ENCODE assay signal across 14 cellular contexts in genomic region chr5:98108497-98108896, GRCh38.
DNase-seq lines count a peak whose midpoint lies in the region; ATAC-seq, FAIRE-seq and TF ChIP-seq lines count a peak whose summit lies in the region.
"Had no signal": no experiment of that assay in that cellular context is flagged by ENCODE, and none has a peak within 500 bp of the region (broad histone marks: within the 10 kb centered on the region; RNA-seq: fewer than 3 reads in every experiment).

No MANE protein-coding gene starts in this region.

- no peaks in the 10 kb centered on the region for H3K9me1 ChIP-seq in endothelial cell of umbilical vein (replicated peaks; ENCODE audit: control insufficient read depth, extremely low read depth, insufficient read depth, low read length)

- H3K9ac ChIP-seq in PC-3 (ENCODE audit: low read length) (peak overlapping the region; percentile 87), endothelial cell of umbilical vein (replicated peaks; ENCODE audit: extremely low read depth, insufficient read depth, low read length) (peak overlapping the region; percentile 68)

- POLR2A ChIA-PET in PC-3 (lab: Charles Lee; ENCODE audit: unreplicated experiment): interaction anchor here (0.7 to 1.1 kb wide), 2 partner anchors 13 to 25 kb away, joined by 3 to 6 read pairs; no protein-coding TSS in a partner anchor
- POLR2A ChIA-PET in endothelial cell of umbilical vein (lab: Charles Lee): interaction anchor here (0.7 kb wide), 1 partner anchor 271 kb away, joined by 3 read pairs; no protein-coding TSS in a partner anchor

- TF ChIP-seq POLR2A in endothelial cell of umbilical vein (IDR thresholded peaks at IDR 0.05; ENCODE audit: low read depth, low read length): no peak

- BruUV-seq in PC-3 (replicated peaks; lab: Mats Ljungman, UMichigan): no TSS peak
- BruUV-seq in endothelial cell of umbilical vein (replicated peaks; lab: Mats Ljungman, UMichigan): no TSS peak

- FAIRE-seq in endothelial cell of umbilical vein (lab: Jason Lieb, UNC): peak; percentile 90

- ATAC-seq in PC-3 (peak; percentile 71), left colon (no peak)
- ATAC-seq: right lobe of liver had no signal

- H3K9me2 ChIP-seq in PC-3 (replicated peaks; ENCODE audit: low read length): no peaks in the 10 kb centered on the region

- peak overlapping the region; percentile 97 for H3K27ac ChIP-seq in PC-3 (ENCODE audit: low read length)
- peak overlapping the region; percentile 97 for H3K27ac ChIP-seq in endothelial cell of umbilical vein (ENCODE audit: insufficient read depth, low read depth, low read length)
- H3K27ac ChIP-seq: ascending aorta, right lobe of liver had no signal

- H3K4me2 ChIP-seq in PC-3 (ENCODE audit: low read length): peak overlapping the region; percentile 65
- H3K4me2 ChIP-seq in endothelial cell of umbilical vein (ENCODE audit: insufficient read depth, low read length): peak overlapping the region; percentile 75

- H3K4me3 ChIP-seq in PC-3 (ENCODE audit: low read length): peak overlapping the region; percentile 21; the same call in 1 of the 2 replicates
- no peak overlapping the region for H3K4me3 ChIP-seq in endothelial cell of umbilical vein (replicated peaks in 1 of 3; ENCODE audit: insufficient read depth in 1 of 3, low read depth in 1 of 3, low read length in 3 of 3)
- H3K4me3 ChIP-seq: ascending aorta, right lobe of liver had no signal

- H3K36me3 ChIP-seq in PC-3 (ENCODE audit: low read depth, low read length) (no peaks in the 10 kb centered on the region), endothelial cell of umbilical vein (ENCODE audit: control insufficient read depth in 2 of 2, extremely low read depth in 1 of 2, insufficient read depth in 2 of 2, low read length in 2 of 2) (no peaks in the 10 kb centered on the region)
- H3K36me3 ChIP-seq: ascending aorta, right lobe of liver had no signal

- H2AFZ ChIP-seq in PC-3 (ENCODE audit: low read length): no peak overlapping the region
- peak overlapping the region; percentile 14 for H2AFZ ChIP-seq in endothelial cell of umbilical vein (ENCODE audit: low read depth, low read length)

- dilution Hi-C loops in endothelial cell of umbilical vein (cut with MboI; ENCODE audit: extremely low pct_ligation_motif_present, low sequenced_read_pairs): no loop called here

- H3K4me1 ChIP-seq in PC-3 (ENCODE audit: insufficient read depth, low read length): peaks cover 49% of the 10 kb centered on the region
- peaks cover 40% of the 10 kb centered on the region for H3K4me1 ChIP-seq in endothelial cell of umbilical vein (ENCODE audit: control insufficient read depth, extremely low read depth, insufficient read depth, low read length)
- H3K4me1 ChIP-seq: ascending aorta, Caco-2, right lobe of liver had no signal

- H4K20me1 ChIP-seq in PC-3 (ENCODE audit: low read length) (no peaks in the 10 kb centered on the region), endothelial cell of umbilical vein (replicated peaks; ENCODE audit: control insufficient read depth, extremely low read depth, insufficient read depth, low read length) (no peaks in the 10 kb centered on the region)

- no peak for TF ChIP-seq CTCF in PC-3 (conservative IDR thresholded peaks at IDR 0.05; ENCODE audit: low read depth, low read length)
- TF ChIP-seq CTCF in endothelial cell of umbilical vein (IDR thresholded peaks at IDR 0.05; ENCODE audit: extremely low read depth in 1 of 2, insufficient read depth in 1 of 2, low read depth in 1 of 2, low read length in 2 of 2): no peak

- peaks cover 18% of the 10 kb centered on the region for H3F3A ChIP-seq in PC-3 (ENCODE audit: low read length, unreplicated experiment)

- DNase-seq in ELR (ENCODE audit: low read depth) (peak; percentile 99), PC-3 (peak; percentile 97), endothelial cell of umbilical vein (ENCODE audit: low read depth, low spot score) (peak; percentile 81), pulmonary artery endothelial cell (ENCODE audit: low read depth, low spot score) (peak; percentile 32), superior temporal gyrus (ENCODE audit: extremely low spot score) (no peak), NCI-H446 treated with DMSO at 0.1 percent for 48 hours (lab: John Stamatoyannopoulos, UW) (no peak), left colon (no peak)
- DNase-seq in stimulated activated CD4-positive, alpha-beta T cell treated with anti-CD3 and anti-CD28 coated beads, Interleukin-2, amount 100 ng/mL, for 48 hours: no peak
- DNase-seq: activated CD4-positive, CD25-positive, alpha-beta regulatory T cell treated with anti-CD3 and anti-CD28 coated beads, Interleukin-2, amount 50 U/mL, for 72 hours; activated T-cell treated with anti-CD3 and anti-CD28 coated beads, Interleukin-2, amount 50 U/mL, for 24 hours; Caco-2; NCI-H1436 treated with DMSO at 0.1 percent for 48 hours; right lobe of liver had no signal

- H3K79me2 ChIP-seq in PC-3 (ENCODE audit: low read length) (no peaks in the 10 kb centered on the region), endothelial cell of umbilical vein (ENCODE audit: control insufficient read depth, insufficient read depth, low read length) (no peaks in the 10 kb centered on the region)

- H3K9me3 ChIP-seq in PC-3 (ENCODE audit: low read length) (no peaks in the 10 kb centered on the region), endothelial cell of umbilical vein (replicated peaks; ENCODE audit: control insufficient read depth, insufficient read depth, low read length) (no peaks in the 10 kb centered on the region)
- H3K9me3 ChIP-seq: ascending aorta, Caco-2, right lobe of liver had no signal

- intact Hi-C loops in PC-3 (cut with micrococcal nuclease): loop anchor here (2.0 to 10.0 kb wide), 7 partner anchors 86 to 1346 kb away; partner anchors contain the start of gene RGMB
- intact Hi-C loops in endothelial cell of umbilical vein (cut with micrococcal nuclease): loop anchor here (1.0 to 5.0 kb wide), 4 partner anchors 9 to 664 kb away; partner anchors contain the start of gene RGMB
- intact Hi-C loops in left colon (cut with DNase I, micrococcal nuclease): no loop called here

- CTCF ChIA-PET in PC-3 (lab: Charles Lee): interaction anchor here (0.5 to 0.6 kb wide), 2 partner anchors 10 to 1233 kb away, joined by 3 read pairs; no protein-coding TSS in a partner anchor
- CTCF ChIA-PET in endothelial cell of umbilical vein (lab: Charles Lee): interaction anchor here (0.6 to 2.1 kb wide), 6 partner anchors 9 to 878 kb away, joined by 3 to 13 read pairs (median 6); no protein-coding TSS in a partner anchor

- H3K27me3 ChIP-seq in PC-3 (ENCODE audit: low read length): no peaks in the 10 kb centered on the region
- H3K27me3 ChIP-seq in endothelial cell of umbilical vein (ENCODE audit: control insufficient read depth in 2 of 2, insufficient read depth in 2 of 2, low read length in 2 of 2): no peaks in the 10 kb centered on the region
- H3K27me3 ChIP-seq: ascending aorta, right lobe of liver had no signal

TF ChIP-seq in endothelial cell of umbilical vein, 7 proteins besides CTCF, POLR2A, EP300 and RAD21:
- TF ChIP-seq FOS (IDR thresholded peaks at IDR 0.05; ENCODE audit: borderline replicate concordance, insufficient read depth, low read length): peak; percentile 90
- TF ChIP-seq EZH2 (IDR thresholded peaks at IDR 0.05; ENCODE audit: borderline replicate concordance, low read depth, low read length, severe bottlenecking): no peak
- TF ChIP-seq GATA2 (IDR thresholded peaks at IDR 0.05; ENCODE audit: insufficient read depth, insufficient read length, low read depth, low read length): no peak
- TF ChIP-seq JUN (IDR thresholded peaks at IDR 0.05; ENCODE audit: borderline replicate concordance, insufficient read depth, insufficient read length, low read depth): peak; percentile 77
- peak; percentile 42 for TF ChIP-seq POLR2AphosphoS5 (IDR thresholded peaks at IDR 0.05; ENCODE audit: insufficient read depth, low read depth, low read length)

Comparison
In these comparisons a context has a peak if more than half of its experiments do, and no peak if none do; other contexts are left out.
1. DNase-seq: peak in ELR (single experiment), PC-3 (single experiment), endothelial cell of umbilical vein (single experiment) and pulmonary artery endothelial cell (single experiment); none in stimulated activated CD4-positive, alpha-beta T cell treated with anti-CD3 and anti-CD28 coated beads, Interleukin-2, amount 100 ng/mL, for 48 hours (0 of 2), superior temporal gyrus (single experiment), NCI-H446 treated with DMSO at 0.1 percent for 48 hours (single experiment) and left colon (0 of 2).
2. intact Hi-C loops: an anchor here in PC-3 (2.0 to 10.0 kb wide) and endothelial cell of umbilical vein (1.0 to 5.0 kb wide); none called in left colon.